Comparison of ENCODE assay signal across 17 cellular contexts in the genomic region with DNA sequence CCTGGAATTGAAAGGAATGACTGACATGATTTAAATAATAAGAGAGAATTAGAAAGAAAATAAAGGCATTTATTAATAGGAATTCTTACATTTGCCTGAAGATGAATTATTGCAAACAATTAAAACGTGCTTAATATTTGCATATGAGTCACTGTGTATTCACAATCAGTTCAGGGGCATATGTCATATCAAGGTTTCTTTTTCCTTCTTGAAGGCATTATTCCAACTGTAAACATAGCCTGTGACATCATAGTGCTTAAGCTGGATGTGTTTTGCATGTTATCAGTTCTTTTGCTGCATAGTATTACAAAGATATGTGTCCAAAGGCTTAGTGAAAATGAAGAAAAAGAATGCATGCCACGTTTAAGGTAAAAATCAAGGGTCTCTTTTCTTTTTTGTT.
"Had no signal": no experiment of that assay in that cellular context is flagged by ENCODE, and none has a peak within 500 bp of the region (broad histone marks: within the 10 kb centered on the region; RNA-seq: fewer than 3 reads in every experiment).

No MANE protein-coding gene starts in this region.

- H3K4me3 ChIP-seq: adrenal gland, esophagus muscularis mucosa, gastroesophageal sphincter, left ventricle myocardium inferior had no signal

- H3K4me1 Mint-ChIP-seq: activated CD4-positive, alpha-beta T cell treated with anti-CD3 and anti-CD28 coated beads, Interleukin-2, amount 10 ng/mL, durations not matched to agents 7 days and 5 days; stimulated activated naive CD8-positive, alpha-beta T cell treated with anti-CD3 and anti-CD28 coated beads, Interleukin-15, amount 100 ng/mL, for 72 hours had no signal

- H3K9me3 Mint-ChIP-seq: activated CD4-positive, alpha-beta T cell treated with anti-CD3 and anti-CD28 coated beads, Interleukin-2, amount 10 ng/mL, durations not matched to agents 7 days and 5 days; endodermal cell; nephron progenitor cell; stimulated activated naive CD8-positive, alpha-beta T cell treated with anti-CD3 and anti-CD28 coated beads, Interleukin-15, amount 100 ng/mL, for 72 hours had no signal

- FAIRE-seq: kidney, urothelium cell line had no signal

- H3K36me3 ChIP-seq: brain microvascular endothelial cell, left ventricle myocardium inferior had no signal

- H3K27ac Mint-ChIP-seq: activated CD4-positive, alpha-beta T cell treated with anti-CD3 and anti-CD28 coated beads, Interleukin-2, amount 10 ng/mL, durations not matched to agents 7 days and 5 days; endodermal cell; nephron progenitor cell; stimulated activated naive CD8-positive, alpha-beta T cell treated with anti-CD3 and anti-CD28 coated beads, Interleukin-15, amount 100 ng/mL, for 72 hours had no signal

- H3K4me3 Mint-ChIP-seq: activated CD4-positive, alpha-beta T cell treated with anti-CD3 and anti-CD28 coated beads, Interleukin-2, amount 10 ng/mL, durations not matched to agents 7 days and 5 days; endodermal cell; nephron progenitor cell; stimulated activated naive CD8-positive, alpha-beta T cell treated with anti-CD3 and anti-CD28 coated beads, Interleukin-15, amount 100 ng/mL, for 72 hours had no signal

- ATAC-seq: gastroesophageal sphincter; stimulated activated naive CD8-positive, alpha-beta T cell treated with anti-CD3 and anti-CD28 coated beads, Interleukin-15, amount 100 ng/mL, for 72 hours had no signal

- H3K27me3 ChIP-seq: adrenal gland, esophagus muscularis mucosa, gastroesophageal sphincter had no signal

- H3K27me3 Mint-ChIP-seq: activated CD4-positive, alpha-beta T cell treated with anti-CD3 and anti-CD28 coated beads, Interleukin-2, amount 10 ng/mL, durations not matched to agents 7 days and 5 days; stimulated activated naive CD8-positive, alpha-beta T cell treated with anti-CD3 and anti-CD28 coated beads, Interleukin-15, amount 100 ng/mL, for 72 hours had no signal

- H3K27ac ChIP-seq: brain microvascular endothelial cell, left ventricle myocardium inferior had no signal

- DNase-seq: activated CD4-positive, alpha-beta T cell treated with anti-CD3 and anti-CD28 coated beads, Interleukin-2, amount 10 ng/mL, durations not matched to agents 7 days and 5 days; activated CD4-positive, CD25-positive, alpha-beta regulatory T cell; activated naive CD4-positive, alpha-beta T cell treated with anti-CD3 and anti-CD28 coated beads, Interleukin-2, amount 50 U/mL, for 16 hours; adrenal gland; brain microvascular endothelial cell; cerebellar nuclear complex; endodermal cell; kidney; left ventricle myocardium inferior; mesendoderm; nephron progenitor cell; stimulated activated CD4-positive, alpha-beta T cell treated with anti-CD3 and anti-CD28 coated beads, Interleukin-4, amount 100 ng/mL, for 1 hour; stimulated activated CD8-positive, alpha-beta memory T cell treated with anti-CD3 and anti-CD28 coated beads, Interleukin-4, amount 100 ng/mL, for 48 hours; stimulated activated naive CD8-positive, alpha-beta T cell treated with anti-CD3 and anti-CD28 coated beads, Interleukin-15, amount 100 ng/mL, for 72 hours had no signal
